8 cellular contexts compared by ENCODE assay signal in the genomic region with DNA sequence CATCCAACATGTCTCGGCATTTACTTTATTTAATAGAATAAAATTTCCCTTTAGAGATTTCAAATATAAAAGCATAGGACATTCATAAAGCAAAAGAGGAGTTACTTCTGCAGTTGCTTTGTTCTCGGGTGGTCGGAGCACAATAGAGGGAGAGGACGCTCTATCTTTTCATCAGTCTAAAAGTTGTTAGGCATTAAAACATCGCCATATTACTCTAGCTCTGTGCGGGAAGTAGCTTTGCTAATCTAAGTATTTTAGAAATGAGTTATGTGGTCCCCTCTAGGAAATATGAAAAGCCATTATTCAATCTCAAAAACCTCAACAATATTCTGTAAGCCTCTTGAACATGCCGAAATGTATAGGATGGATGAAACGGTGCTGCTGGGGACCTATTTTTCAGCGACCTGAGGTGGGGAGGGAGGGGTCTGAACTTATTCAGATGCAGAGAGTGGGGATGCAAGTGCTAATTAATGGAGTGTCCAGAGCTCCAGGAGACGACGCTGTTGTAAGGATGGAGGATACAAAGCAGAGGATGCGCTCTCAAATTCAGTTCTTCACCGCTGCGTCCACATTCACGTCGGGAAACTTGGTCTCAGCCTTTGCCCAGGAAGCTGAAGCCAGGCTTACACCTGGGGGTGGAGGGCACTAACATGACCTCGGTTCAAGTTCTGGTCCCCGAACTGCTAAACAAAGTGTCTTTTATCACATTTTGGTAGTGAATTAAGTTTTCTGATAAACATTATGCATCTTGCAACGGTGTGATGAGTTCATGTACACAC. TPM values are rescaled to one million over a fixed set of nuclear protein-coding genes. Genes with fewer than 3 reads are reported as not detected.
DNase-seq lines count a peak whose midpoint lies in the region; ATAC-seq and TF ChIP-seq lines count a peak whose summit lies in the region.

No MANE protein-coding gene starts in this region.

- CTCF ChIA-PET in activated CD8-positive, alpha-beta memory T cell treated with anti-CD3 and anti-CD28 coated beads, Interleukin-2, amount 10 ng/mL, durations not matched to agents 7 days and 5 days (lab: Charles Lee): interaction anchor here (1.2 to 3.7 kb wide), 3 partner anchors 7 to 46 kb away, joined by 5 to 23 read pairs (median 10); a partner anchor contains a TSS

- TF ChIP-seq CTCF in foreskin fibroblast (IDR thresholded peaks at IDR 0.05; ENCODE audit: low read depth, low read length): no peak

- peak overlapping the region; percentile 71 to 83 for H3K4me3 ChIP-seq in foreskin fibroblast (ENCODE audit: low read depth in 1 of 2, low read length in 2 of 2)

- peaks cover 31% of the 10 kb centered on the region for H3K36me3 ChIP-seq in KOPT-K1 (ENCODE audit: insufficient read depth, low read length)

- no peaks in the 10 kb centered on the region for H3K9me3 Mint-ChIP-seq in activated CD8-positive, alpha-beta memory T cell treated with anti-CD3 and anti-CD28 coated beads, Interleukin-2, amount 10 ng/mL, durations not matched to agents 7 days and 5 days (ENCODE audit: low read depth)
- H3K9me3 Mint-ChIP-seq in stimulated activated effector memory CD8-positive, alpha-beta T cell treated with anti-CD3 and anti-CD28 coated beads, Interleukin-12 subunit alpha, Interleukin-12 subunit beta, amount 100 ng/mL, for 72 hours: no peaks in the 10 kb centered on the region

- peak overlapping the region; percentile 75 for H3K27ac ChIP-seq in KOPT-K1 (ENCODE audit: low read depth, low read length, poor library complexity, severe bottlenecking)

- H3K4me1 Mint-ChIP-seq in activated CD8-positive, alpha-beta memory T cell treated with anti-CD3 and anti-CD28 coated beads, Interleukin-2, amount 10 ng/mL, durations not matched to agents 7 days and 5 days: peaks cover 26% of the 10 kb centered on the region
- H3K4me1 Mint-ChIP-seq in stimulated activated effector memory CD8-positive, alpha-beta T cell treated with anti-CD3 and anti-CD28 coated beads, Interleukin-12 subunit alpha, Interleukin-12 subunit beta, amount 100 ng/mL, for 72 hours: peaks cover 21% of the 10 kb centered on the region

- DNase-seq in activated CD8-positive, alpha-beta memory T cell treated with anti-CD3 and anti-CD28 coated beads, Interleukin-2, amount 10 ng/mL, durations not matched to agents 7 days and 5 days: no peak
- no peak for DNase-seq in activated CD8-positive, alpha-beta memory T cell treated with anti-CD3 and anti-CD28 coated beads for 24 hours
- DNase-seq in UCSD-AML1 (lab: John Stamatoyannopoulos, UW; ENCODE audit: unreplicated experiment) (peak; percentile 11), foreskin fibroblast (no peak)
- no peak for DNase-seq in stimulated activated effector memory CD8-positive, alpha-beta T cell treated with anti-CD3 and anti-CD28 coated beads, Interleukin-12 subunit alpha, Interleukin-12 subunit beta, amount 100 ng/mL, for 72 hours (ENCODE audit: low spot score in 2 of 2)
- DNase-seq in activated CD8-positive, alpha-beta memory T cell treated with anti-CD3 and anti-CD28 coated beads, Interleukin-2, amount 50 U/mL, for 4 hours: no peak

- H3K9me3 ChIP-seq in KOPT-K1 (ENCODE audit: insufficient read depth, low read length, poor library complexity, severe bottlenecking): no peaks in the 10 kb centered on the region

- H3K27ac Mint-ChIP-seq in activated CD8-positive, alpha-beta memory T cell treated with anti-CD3 and anti-CD28 coated beads, Interleukin-2, amount 10 ng/mL, durations not matched to agents 7 days and 5 days: peak overlapping the region; percentile 68
- peak overlapping the region; percentile 60 for H3K27ac Mint-ChIP-seq in stimulated activated effector memory CD8-positive, alpha-beta T cell treated with anti-CD3 and anti-CD28 coated beads, Interleukin-12 subunit alpha, Interleukin-12 subunit beta, amount 100 ng/mL, for 72 hours

- H3K4me3 Mint-ChIP-seq in activated CD8-positive, alpha-beta memory T cell treated with anti-CD3 and anti-CD28 coated beads, Interleukin-2, amount 10 ng/mL, durations not matched to agents 7 days and 5 days: peak overlapping the region; percentile 72
- peak overlapping the region; percentile 77 for H3K4me3 Mint-ChIP-seq in stimulated activated effector memory CD8-positive, alpha-beta T cell treated with anti-CD3 and anti-CD28 coated beads, Interleukin-12 subunit alpha, Interleukin-12 subunit beta, amount 100 ng/mL, for 72 hours

- peak; percentile 7 for ATAC-seq in activated CD8-positive, alpha-beta memory T cell treated with anti-CD3 and anti-CD28 coated beads, Interleukin-2, amount 10 ng/mL, durations not matched to agents 7 days and 5 days
- peak; percentile 85 for ATAC-seq in stimulated activated effector memory CD8-positive, alpha-beta T cell treated with anti-CD3 and anti-CD28 coated beads, Interleukin-12 subunit alpha, Interleukin-12 subunit beta, amount 100 ng/mL, for 72 hours
- ATAC-seq in HG03159 (IDR thresholded peaks at IDR 0.05; ENCODE audit: unreplicated experiment): no peak

- H3K27me3 Mint-ChIP-seq in activated CD8-positive, alpha-beta memory T cell treated with anti-CD3 and anti-CD28 coated beads, Interleukin-2, amount 10 ng/mL, durations not matched to agents 7 days and 5 days: peaks cover 54% of the 10 kb centered on the region

- H3K36me3 Mint-ChIP-seq in activated CD8-positive, alpha-beta memory T cell treated with anti-CD3 and anti-CD28 coated beads, Interleukin-2, amount 10 ng/mL, durations not matched to agents 7 days and 5 days: peaks cover 28% of the 10 kb centered on the region
- peaks cover 10% of the 10 kb centered on the region for H3K36me3 Mint-ChIP-seq in stimulated activated effector memory CD8-positive, alpha-beta T cell treated with anti-CD3 and anti-CD28 coated beads, Interleukin-12 subunit alpha, Interleukin-12 subunit beta, amount 100 ng/mL, for 72 hours

RNA-seq across cellular contexts. Expression of a gene that starts 6.3 kb away (rescaled TPM):
- 10 to 100 TPM; 43.6 to 56.5 TPM for total RNA-seq in activated CD8-positive, alpha-beta memory T cell treated with anti-CD3 and anti-CD28 coated beads, Interleukin-2, amount 10 ng/mL, durations not matched to agents 7 days and 5 days

RNA-seq across cellular contexts. Expression of a gene that starts 16.2 kb away (rescaled TPM):
- total RNA-seq in activated CD8-positive, alpha-beta memory T cell treated with anti-CD3 and anti-CD28 coated beads, Interleukin-2, amount 10 ng/mL, durations not matched to agents 7 days and 5 days: 10 to 100 TPM; 84.4 to 94.4 TPM
